In genomic region chr1:190837888-190838287, GRCh38 we compare ENCODE assay signal across 20 cellular contexts.
"Had no signal": no experiment of that assay in that cellular context is flagged by ENCODE, and none has a peak within 500 bp of the region (broad histone marks: within the 10 kb centered on the region; RNA-seq: fewer than 3 reads in every experiment).

No MANE protein-coding gene starts in this region.

- H3K9me3 ChIP-seq: neutrophil, psoas muscle, right lobe of liver, tibial artery, upper lobe of left lung, uterus had no signal

- H3K27ac ChIP-seq: heart left ventricle, neutrophil, psoas muscle, right lobe of liver, tibial artery, upper lobe of left lung, uterus had no signal

- H3K27me3 ChIP-seq: heart left ventricle, neutrophil, right lobe of liver, tibial artery, upper lobe of left lung, uterus had no signal

- H3K9me3 Mint-ChIP-seq: endodermal cell, nephron had no signal

- H3K36me3 ChIP-seq: heart left ventricle, neutrophil, right lobe of liver, tibial artery, upper lobe of left lung, uterus had no signal

- H3K4me3 ChIP-seq: heart left ventricle, psoas muscle, right lobe of liver, tibial artery, upper lobe of left lung, uterus had no signal

- H3K4me3 Mint-ChIP-seq: dendritic cell treated with granulocyte-macrophage colony-stimulating factor and Interleukin-4, amounts not matched to agents 40 ng/mL and 50 ng/mL, for 4 days; endodermal cell; naive B cell; nephron; stimulated activated memory B cell treated with anti-CD40 and anti-IgM and Interleukin-4, amounts not matched to agents 10 μg/mL and 1 μg/mL and 100 μg/mL, for 72 hours; stimulated activated naive CD8-positive, alpha-beta T cell treated with anti-CD3 and anti-CD28 coated beads, Interleukin-15, Interleukin-2, amounts not matched to agents 100 ng/mL and 50 ng/mL, for 24 hours had no signal

- H3K4me1 Mint-ChIP-seq: naive B cell; nephron; stimulated activated memory B cell treated with anti-CD40 and anti-IgM and Interleukin-4, amounts not matched to agents 10 μg/mL and 1 μg/mL and 100 μg/mL, for 72 hours had no signal

- H3K27me3 Mint-ChIP-seq: dendritic cell treated with granulocyte-macrophage colony-stimulating factor and Interleukin-4, amounts not matched to agents 40 ng/mL and 50 ng/mL, for 4 days; naive B cell; stimulated activated memory B cell treated with anti-CD40 and anti-IgM and Interleukin-4, amounts not matched to agents 10 μg/mL and 1 μg/mL and 100 μg/mL, for 72 hours; stimulated activated naive CD8-positive, alpha-beta T cell treated with anti-CD3 and anti-CD28 coated beads, Interleukin-15, Interleukin-2, amounts not matched to agents 100 ng/mL and 50 ng/mL, for 24 hours had no signal

- H3K36me3 Mint-ChIP-seq: naive B cell; stimulated activated memory B cell treated with anti-CD40 and anti-IgM and Interleukin-4, amounts not matched to agents 10 μg/mL and 1 μg/mL and 100 μg/mL, for 72 hours had no signal

- H3K4me1 ChIP-seq: heart left ventricle, psoas muscle, right lobe of liver, tibial artery, upper lobe of left lung, uterus had no signal

- DNase-seq: effector CD4-positive, alpha-beta T cell; endodermal cell; foreskin melanocyte; heart left ventricle; hippocampal formation; kidney glomerular epithelial cell; mesendoderm; naive B cell; psoas muscle; retina; right lobe of liver; stimulated activated CD4-positive, alpha-beta T cell treated with anti-CD3 and anti-CD28 coated beads, Interleukin-4, amount 100 ng/mL, for 1 hour; tibial artery; uterus had no signal

- H3K27ac Mint-ChIP-seq: dendritic cell treated with granulocyte-macrophage colony-stimulating factor and Interleukin-4, amounts not matched to agents 40 ng/mL and 50 ng/mL, for 4 days; endodermal cell; naive B cell; nephron; stimulated activated memory B cell treated with anti-CD40 and anti-IgM and Interleukin-4, amounts not matched to agents 10 μg/mL and 1 μg/mL and 100 μg/mL, for 72 hours; stimulated activated naive CD8-positive, alpha-beta T cell treated with anti-CD3 and anti-CD28 coated beads, Interleukin-15, Interleukin-2, amounts not matched to agents 100 ng/mL and 50 ng/mL, for 24 hours had no signal

- ATAC-seq: heart left ventricle; psoas muscle; right lobe of liver; stimulated activated memory B cell treated with anti-CD40 and anti-IgM and Interleukin-4, amounts not matched to agents 10 μg/mL and 1 μg/mL and 100 μg/mL, for 72 hours had no signal
